Comparison of ENCODE assay signal across 8 cellular contexts in genomic region chr16:48608452-48608851, GRCh38. TPM values are rescaled to one million over a fixed set of nuclear protein-coding genes. Genes with fewer than 3 reads are reported as not detected.
DNase-seq lines count a peak whose midpoint lies in the region; ATAC-seq and TF ChIP-seq lines count a peak whose summit lies in the region.

No MANE protein-coding gene starts in this region.

- no peaks in the 10 kb centered on the region for H3K9me2 ChIP-seq in HCT116 (ENCODE audit: insufficient read depth)

- POLR2A ChIA-PET in HCT116 (lab: Charles Lee), result no interaction called here

- CTCF ChIA-PET in HCT116 (lab: Charles Lee), result interaction anchor here (0.5 to 1.1 kb wide), 2 partner anchors 15 to 255 kb away, joined by 3 read pairs; no protein-coding TSS in a partner anchor

- TF ChIP-seq POLR2A in HCT116 (IDR thresholded peaks at IDR 0.05; ENCODE audit: borderline replicate concordance, extremely low read depth, insufficient read depth, insufficient read length), result no peak

- intact Hi-C loops in HCT116 (cut with micrococcal nuclease), result no loop called here

- peaks cover 64% of the 10 kb centered on the region for H3K79me2 ChIP-seq in HCT116 (ENCODE audit: insufficient read depth, low read length)

- RAD21 ChIA-PET in HCT116 (lab: Charles Lee; ENCODE audit: low non-redundant PET in 1 of 2, low total read pairs in 2 of 2, uncharacterized antibody in 2 of 2, unreplicated experiment in 2 of 2), result no interaction called here

- peak overlapping the region; percentile 82 for H3K9ac ChIP-seq in HCT116 (ENCODE audit: low read length)

- peak overlapping the region; percentile 88 for H3K4me2 ChIP-seq in HCT116 (ENCODE audit: low read length)

- no peak overlapping the region for H2AFZ ChIP-seq in HCT116 (ENCODE audit: low read depth, low read length, poor library complexity, severe bottlenecking)

- H3K27me3 ChIP-seq in HCT116 (ENCODE audit: insufficient read depth, low read length), result no peaks in the 10 kb centered on the region

- no peaks in the 10 kb centered on the region for H3K36me3 ChIP-seq in HCT116 (ENCODE audit: control insufficient read depth in 1 of 2, insufficient read depth in 2 of 2, low read length in 2 of 2)

- DNase-seq in GM12865 (ENCODE audit: low read depth) (peak; percentile 81), HCT116 (ENCODE audit: low read depth, low spot score) (no peak), RPMI8226 (peak; percentile 87), fibroblast of pulmonary artery (ENCODE audit: low read depth) (no peak), NCI-H2081 (lab: John Stamatoyannopoulos, UW) (no peak), NCI-H2171 (lab: John Stamatoyannopoulos, UW) (no peak), NCI-H446 treated with DMSO at 0.1 percent for 48 hours (lab: John Stamatoyannopoulos, UW) (no peak)
- DNase-seq in stimulated activated CD8-positive, alpha-beta memory T cell treated with anti-CD3 and anti-CD28 coated beads, Interleukin-4, amount 100 ng/mL, for 48 hours, result peak; percentile 39

- TF ChIP-seq RAD21 in HCT116 (IDR thresholded peaks at IDR 0.05; ENCODE audit: low read depth), result no peak

- BruUV-seq in HCT116 (replicated peaks; lab: Mats Ljungman, UMichigan), result no TSS peak

- TF ChIP-seq CTCF in GM12865 (IDR thresholded peaks at IDR 0.05; ENCODE audit: insufficient read depth, low read depth, low read length, missing control alignments), result no peak
- no peak for TF ChIP-seq CTCF in HCT116 (IDR thresholded peaks at IDR 0.05 in 2 of 3, conservative IDR thresholded peaks at IDR 0.05 in 1 of 3; ENCODE audit: borderline replicate concordance in 1 of 3, insufficient read depth in 1 of 3, low read depth in 2 of 3, low read length in 2 of 3)
- TF ChIP-seq CTCF in fibroblast of pulmonary artery (IDR thresholded peaks at IDR 0.05; ENCODE audit: low read length, missing control alignments), result no peak

- no peaks in the 10 kb centered on the region for H4K20me1 ChIP-seq in HCT116 (ENCODE audit: insufficient read depth)

- ATAC-seq in HCT116, result no peak

- no peak overlapping the region for H3K27ac ChIP-seq in HCT116 (ENCODE audit: low read depth, low read length)

- H3K4me3 ChIP-seq in GM12865 (ENCODE audit: low read depth, low read length) (peak overlapping the region; percentile 92), HCT116 (replicated peaks in 1 of 2; ENCODE audit: low read depth in 1 of 2, low read length in 2 of 2) (peak overlapping the region; percentile 95 to 97), fibroblast of pulmonary artery (replicated peaks; ENCODE audit: low read depth, low read length) (peak overlapping the region; percentile 92)

- H3K9me3 ChIP-seq in HCT116 (ENCODE audit: control insufficient read depth in 1 of 2, insufficient read depth in 1 of 2, low read depth in 1 of 2, low read length in 2 of 2), result no peaks in the 10 kb centered on the region

- H3K4me1 ChIP-seq in HCT116 (ENCODE audit: control insufficient read depth in 1 of 2, insufficient read depth in 2 of 2, low read length in 2 of 2), result peaks cover 14 to 29% of the 10 kb centered on the region in 2 experiments

TF ChIP-seq in HCT116, 20 proteins besides CTCF, POLR2A, EP300 and RAD21:
- no peak for TF ChIP-seq SRF (IDR thresholded peaks at IDR 0.05; ENCODE audit: low read depth)
- TF ChIP-seq EZH2 (IDR thresholded peaks at IDR 0.05), result no peak
- no peak for TF ChIP-seq FOSL1 (IDR thresholded peaks at IDR 0.05; ENCODE audit: low read depth)
- no peak for TF ChIP-seq EGR1 (IDR thresholded peaks at IDR 0.05; ENCODE audit: low read depth)
- no peak for TF ChIP-seq JUND (IDR thresholded peaks at IDR 0.05)
- TF ChIP-seq CBX3 (IDR thresholded peaks at IDR 0.05; ENCODE audit: low read depth), result no peak
- no peak for TF ChIP-seq SIN3A (IDR thresholded peaks at IDR 0.05; ENCODE audit: low read depth)
- no peak for TF ChIP-seq TCF7L2 (IDR thresholded peaks at IDR 0.05; ENCODE audit: borderline replicate concordance, extremely low read depth, insufficient read depth, insufficient read length)
- TF ChIP-seq ZFX (IDR thresholded peaks at IDR 0.05), result no peak

RNA-seq across cellular contexts. Expression of gene N4BP1, which starts 1.5 kb away (rescaled TPM):
- total RNA-seq in HCT116 (2021; ENCODE audit: unreplicated experiment), result 24.4 TPM
- polyA plus RNA-seq in HCT116 (2012), result 6.5 and 8.0 TPM in 2 replicates

Comparison
In these comparisons a context has a peak if more than half of its experiments do, and no peak if none do; other contexts are left out.
1. DNase-seq: peak in GM12865 (single experiment), RPMI8226 (single experiment) and stimulated activated CD8-positive, alpha-beta memory T cell treated with anti-CD3 and anti-CD28 coated beads, Interleukin-4, amount 100 ng/mL, for 48 hours (single experiment); none in HCT116 (single experiment), fibroblast of pulmonary artery (single experiment), NCI-H2081 (0 of 2), NCI-H2171 (single experiment) and NCI-H446 treated with DMSO at 0.1 percent for 48 hours (single experiment).
2. Peak in every context shown above with its lines, with median percentiles within 50 percentile points of each other: H3K4me3 ChIP-seq.